In genomic region chr19:33815410-33816340, GRCh38 we compare ENCODE assay signal across 12 cellular contexts. TPM values are rescaled to one million over a fixed set of nuclear protein-coding genes. Genes with fewer than 3 reads are reported as not detected.
DNase-seq lines count a peak whose midpoint lies in the region; ATAC-seq, FAIRE-seq and TF ChIP-seq lines count a peak whose summit lies in the region.
"Had no signal": no experiment of that assay in that cellular context is flagged by ENCODE, and none has a peak within 500 bp of the region (broad histone marks: within the 10 kb centered on the region; RNA-seq: fewer than 3 reads in every experiment).

No MANE protein-coding gene starts in this region.

- H3K4me3 Mint-ChIP-seq in activated CD8-positive, alpha-beta T cell treated with anti-CD3 and anti-CD28 coated beads, Interleukin-2, amount 10 ng/mL, durations not matched to agents 7 days and 5 days, result no peak overlapping the region
- H3K4me3 Mint-ChIP-seq: effector memory CD8-positive, alpha-beta T cell had no signal

- H3K27ac ChIP-seq in HEK293 (ENCODE audit: extremely low read depth, low read depth, low read length) (no peak overlapping the region), H1 (ENCODE audit: low read depth, low read length) (no peak overlapping the region)

- H2BK5ac ChIP-seq in H1 (ENCODE audit: low read depth, low read length), result no peak overlapping the region

- TF ChIP-seq EP300 in H1 (IDR thresholded peaks at IDR 0.05; ENCODE audit: borderline replicate concordance in 1 of 2, low read depth in 2 of 2, low read length in 2 of 2), result no peak

- peak; percentile 61 for DNase-seq in RPMI7951 (ENCODE audit: low read depth)
- DNase-seq in H1 (ENCODE audit: low read depth in 1 of 2, low spot score in 2 of 2), result no peak
- peak; percentile 40 for DNase-seq in sciatic nerve (ENCODE audit: low spot score)
- no peak for DNase-seq in effector CD4-positive, alpha-beta T cell
- DNase-seq in activated CD8-positive, alpha-beta T cell treated with anti-CD3 and anti-CD28 coated beads, Interleukin-2, amount 10 ng/mL, durations not matched to agents 7 days and 5 days, result no peak
- DNase-seq in LoVo (ENCODE audit: low spot score), result no peak
- DNase-seq: Calu3; effector memory CD8-positive, alpha-beta T cell; hippocampal formation; NCI-H1105; small intestine had no signal

- no peak for FAIRE-seq in H1 (lab: Jason Lieb, UNC)
- FAIRE-seq: small intestine had no signal

- H3K79me2 ChIP-seq in H1 (ENCODE audit: control insufficient read depth in 1 of 2, insufficient read depth in 2 of 2, low read length in 2 of 2), result no peaks in the 10 kb centered on the region

- H2BK15ac ChIP-seq in H1 (ENCODE audit: low read length), result 0 out of 2 replicates have a peak overlapping the region, but pooled peaks have one; percentile 29

- H4K5ac ChIP-seq in H1 (ENCODE audit: insufficient read length, low read depth, low read length), result no peak overlapping the region

- H2BK12ac ChIP-seq in H1 (ENCODE audit: low read depth, low read length), result no peak overlapping the region

- no peak overlapping the region for H3K56ac ChIP-seq in H1 (replicated peaks; ENCODE audit: insufficient read length, low read depth, low read length)

- no peak overlapping the region for H2AFZ ChIP-seq in H1 (ENCODE audit: low read length)

- no peak overlapping the region for H3K4ac ChIP-seq in H1 (replicated peaks; ENCODE audit: insufficient read length, low read depth, low read length)

- H4K8ac ChIP-seq in H1 (ENCODE audit: extremely low read depth, insufficient read depth, low read length), result no peak overlapping the region

- no peak overlapping the region for H3K9ac ChIP-seq in H1 (replicated peaks in 1 of 4; ENCODE audit: extremely low read depth in 1 of 4, low read depth in 3 of 4, low read length in 3 of 4)

- no peak overlapping the region; the same call in 1 of the 2 replicates for H3K18ac ChIP-seq in H1 (ENCODE audit: extremely low read depth, low read length)

- H4K91ac ChIP-seq in H1 (replicated peaks; ENCODE audit: insufficient read length, low read length), result no peak overlapping the region

- TF ChIP-seq POLR2A in H1 (IDR thresholded peaks at IDR 0.05; ENCODE audit: control extremely low read depth in 1 of 2, low read depth in 2 of 2, low read length in 2 of 2), result no peak

- H2BK120ac ChIP-seq in H1 (replicated peaks; ENCODE audit: low read depth, low read length), result no peak overlapping the region

- no peak overlapping the region for H2AK5ac ChIP-seq in H1 (ENCODE audit: low read depth, low read length)

- peaks cover 9% of the 10 kb centered on the region; the same call in 1 of the 2 replicates for H3K23me2 ChIP-seq in H1 (ENCODE audit: low read depth, low read length)

- H3K4me1 ChIP-seq in HEK293 (ENCODE audit: control insufficient read depth, insufficient read depth, low read length), result peaks cover 19% of the 10 kb centered on the region
- peaks cover 0 to 7% (median 5%) of the 10 kb centered on the region in 4 experiments; a peak in 6 of 7 replicates for H3K4me1 ChIP-seq in H1 (replicated peaks in 1 of 4; ENCODE audit: control insufficient read depth in 3 of 4, insufficient read depth in 4 of 4, low read length in 3 of 4)

- 85% methylated on average over 15 of the region's 15 CpGs; no CpG with 5 or more reads in 1 of the 2 experiments for WGBS in H1 (ENCODE audit: extremely low coverage in 1 of 2, insufficient coverage in 1 of 2, insufficient read length in 1 of 2, insufficient replicate concordance in 2 of 2, low coverage in 1 of 2, low lambda C conversion rate in 2 of 2, missing lambda C conversion rate in 1 of 2), 2 experiments

- H3K9me3 ChIP-seq in HEK293 (ENCODE audit: control insufficient read depth, insufficient read depth, low read depth, low read length), result no peaks in the 10 kb centered on the region
- H3K9me3 ChIP-seq in H1 (ENCODE audit: insufficient read depth in 2 of 2, low read depth in 1 of 2, low read length in 1 of 2), result no peaks in the 10 kb centered on the region

- H4K20me1 ChIP-seq in H1 (replicated peaks in 1 of 2; ENCODE audit: control insufficient read depth in 1 of 2, insufficient read depth in 2 of 2, low read length in 2 of 2), result peaks cover 1 to 4% of the 10 kb centered on the region in 2 experiments

- H3K4me3 ChIP-seq in HEK293 (ENCODE audit: low read depth, low read length), result no peak overlapping the region
- H3K4me3 ChIP-seq in H1 (ENCODE audit: extremely low read depth in 1 of 4, insufficient read depth in 2 of 4, low read depth in 3 of 4, low read length in 4 of 4), result no peak overlapping the region; a peak in 1 of 8 replicates

- TF ChIP-seq CTCF in HEK293 (tag by site-specific recombination; IDR thresholded peaks at IDR 0.05) (no peak), H1 (IDR thresholded peaks at IDR 0.05; ENCODE audit: control extremely low read depth in 1 of 3, insufficient read depth in 1 of 3, low read depth in 1 of 3, low read length in 3 of 3) (no peak)

- no peak for ATAC-seq in sciatic nerve
- ATAC-seq in activated CD8-positive, alpha-beta T cell treated with anti-CD3 and anti-CD28 coated beads, Interleukin-2, amount 10 ng/mL, durations not matched to agents 7 days and 5 days, result no peak
- ATAC-seq: effector memory CD8-positive, alpha-beta T cell had no signal

- no peak overlapping the region for H3K23ac ChIP-seq in H1 (ENCODE audit: insufficient read length)

- H3K4me2 ChIP-seq in H1 (ENCODE audit: insufficient read depth in 1 of 2, low read depth in 2 of 2, low read length in 2 of 2), result no peak overlapping the region

- peaks cover 0 to 5% (median 2%) of the 10 kb centered on the region in 4 experiments; a peak in 3 of 7 replicates for H3K27me3 ChIP-seq in H1 (replicated peaks in 1 of 4; ENCODE audit: control insufficient read depth in 3 of 4, extremely low read depth in 1 of 4, insufficient read depth in 3 of 4, low read length in 3 of 4)

- H3K27ac Mint-ChIP-seq in activated CD8-positive, alpha-beta T cell treated with anti-CD3 and anti-CD28 coated beads, Interleukin-2, amount 10 ng/mL, durations not matched to agents 7 days and 5 days, result no peak overlapping the region
- H3K27ac Mint-ChIP-seq: effector memory CD8-positive, alpha-beta T cell had no signal

- intact Hi-C loops in sciatic nerve (cut with DNase I), result no loop called here

- no peaks in the 10 kb centered on the region for H3K36me3 Mint-ChIP-seq in activated CD8-positive, alpha-beta T cell treated with anti-CD3 and anti-CD28 coated beads, Interleukin-2, amount 10 ng/mL, durations not matched to agents 7 days and 5 days (ENCODE audit: low read depth)

- H3K9me3 Mint-ChIP-seq in activated CD8-positive, alpha-beta T cell treated with anti-CD3 and anti-CD28 coated beads, Interleukin-2, amount 10 ng/mL, durations not matched to agents 7 days and 5 days (ENCODE audit: insufficient read depth), result no peaks in the 10 kb centered on the region
- H3K9me3 Mint-ChIP-seq: effector memory CD8-positive, alpha-beta T cell had no signal

- H3K36me3 ChIP-seq in HEK293 (ENCODE audit: control insufficient read depth in 2 of 2, insufficient read depth in 1 of 2, low read length in 2 of 2), result peaks cover 18 to 35% of the 10 kb centered on the region in 2 experiments
- peaks cover 2 to 14% (median 5%) of the 10 kb centered on the region in 4 experiments; a peak in 5 of 8 replicates for H3K36me3 ChIP-seq in H1 (ENCODE audit: control insufficient read depth in 2 of 4, insufficient read depth in 4 of 4, low read length in 3 of 4)

- H2BK20ac ChIP-seq in H1 (ENCODE audit: low read length), result no peak overlapping the region

- CTCF ChIA-PET in HEK293 (lab: Yijun Ruan, JAX), result interaction anchor here (0.6 to 1.6 kb wide), 7 partner anchors 11 to 356 kb away, joined by 3 to 9 read pairs (median 3); no protein-coding TSS in a partner anchor
- CTCF ChIA-PET in H1 (lab: Charles Lee; ENCODE audit: partially characterized antibody), result interaction anchor here (0.7 to 1.5 kb wide), 2 partner anchors 38 to 89 kb away, joined by 3 to 4 read pairs; no protein-coding TSS in a partner anchor
- CTCF ChIA-PET in activated CD8-positive, alpha-beta T cell treated with anti-CD3 and anti-CD28 coated beads, Interleukin-2, amount 10 ng/mL, durations not matched to agents 7 days and 5 days (lab: Charles Lee), result interaction anchor here (1.0 kb wide), 1 partner anchor 38 kb away, joined by 4 read pairs; no protein-coding TSS in a partner anchor

- H3K79me1 ChIP-seq in H1 (ENCODE audit: low read depth, low read length), result no peaks in the 10 kb centered on the region; the same call in 1 of the 2 replicates

- POLR2A ChIA-PET in HEK293 (lab: Yijun Ruan, JAX) (interaction anchor here (0.6 to 1.4 kb wide), 2 partner anchors 19 to 244 kb away, joined by 4 read pairs; partner anchors contain the start of gene KCTD15), H1 (lab: Charles Lee; ENCODE audit: partially characterized antibody) (interaction anchor here (0.6 to 1.7 kb wide), 3 partner anchors 14 to 116 kb away, joined by 3 read pairs; no protein-coding TSS in a partner anchor)
- POLR2A ChIA-PET in activated CD8-positive, alpha-beta T cell treated with anti-CD3 and anti-CD28 coated beads, Interleukin-2, amount 10 ng/mL, durations not matched to agents 7 days and 5 days (lab: Charles Lee), result no interaction called here

- no peak overlapping the region for H3K14ac ChIP-seq in H1 (ENCODE audit: insufficient read length)

- TF ChIP-seq RAD21 in H1 (IDR thresholded peaks at IDR 0.05 in 1 of 2, conservative IDR thresholded peaks at IDR 0.05 in 1 of 2; ENCODE audit: low read depth in 2 of 2, low read length in 2 of 2), result no peak

- peaks cover 7% of the 10 kb centered on the region for H3K27me3 Mint-ChIP-seq in activated CD8-positive, alpha-beta T cell treated with anti-CD3 and anti-CD28 coated beads, Interleukin-2, amount 10 ng/mL, durations not matched to agents 7 days and 5 days (ENCODE audit: low read depth)

- H3K4me1 Mint-ChIP-seq in activated CD8-positive, alpha-beta T cell treated with anti-CD3 and anti-CD28 coated beads, Interleukin-2, amount 10 ng/mL, durations not matched to agents 7 days and 5 days (ENCODE audit: low read depth), result peaks cover 15% of the 10 kb centered on the region

TF ChIP-seq in HEK293, 187 proteins besides CTCF, POLR2A, EP300 and RAD21 (continues in another document):
- no peak for TF ChIP-seq ZNF596 (tag by site-specific recombination; IDR thresholded peaks at IDR 0.05)

TF ChIP-seq in H1, 55 proteins besides CTCF, POLR2A, EP300 and RAD21 (continues in another document):
- TF ChIP-seq ZNF274 (IDR thresholded peaks at IDR 0.05; ENCODE audit: borderline replicate concordance, extremely low read depth, low read length), result no peak

RNA-seq across cellular contexts. Expression of gene KCTD15, which starts 19.0 kb away (rescaled TPM):
- 62.4 and 95.0 TPM in 2 replicates for total RNA-seq in RPMI7951 (2014; rRNA removed; shearing (Covaris generic))
- 25.1 and 25.5 TPM in 2 replicates for total RNA-seq in H1 (2021; fragmentation: NEBNext Ultra II Directional; extraction: Animal tissue kit (Norgen Biotek cat#: 25700))
- 27.0 and 51.8 TPM in 2 replicates for polyA plus RNA-seq in H1 (2011; rRNA removed)
- polyA plus RNA-seq in H1 (2011; cell fraction: cytosol; rRNA removed), result 48.8 TPM
- 79.7 TPM for polyA plus RNA-seq in H1 (2011; cell fraction: nucleus; rRNA removed)
- 15.0 to 22.9 TPM (median 20.8 TPM) in 4 replicates for polyA plus RNA-seq in H1 (2012, experiment 1 of 2)
- polyA plus RNA-seq in H1 (2012, experiment 2 of 2), result 16.1 TPM
- 13.7 TPM for polyA plus RNA-seq in H1 (2013, experiment 1 of 2)
- polyA plus RNA-seq in H1 (2013, experiment 2 of 2), result 12.4 TPM
- 20.1 and 20.2 TPM in 2 replicates for polyA minus RNA-seq in H1 (2011; rRNA and poly(A)+ RNA removed)
- polyA minus RNA-seq in H1 (2011; cell fraction: cytosol; rRNA and poly(A)+ RNA removed), result 14.8 TPM
- polyA minus RNA-seq in H1 (2011; cell fraction: nucleus; rRNA and poly(A)+ RNA removed), result 15.7 TPM
- 20.4 TPM for total RNA-seq in sciatic nerve
- under 1 TPM; 0.42 TPM for total RNA-seq in activated CD8-positive, alpha-beta T cell treated with anti-CD3 and anti-CD28 coated beads, Interleukin-2, amount 10 ng/mL, durations not matched to agents 7 days and 5 days

Comparison
In these comparisons a context has a peak if more than half of its experiments do, and no peak if none do; other contexts are left out.
1. DNase-seq: peak in RPMI7951 (single experiment) and sciatic nerve (single experiment); none in H1 (0 of 2), effector CD4-positive, alpha-beta T cell (single experiment), activated CD8-positive, alpha-beta T cell treated with anti-CD3 and anti-CD28 coated beads, Interleukin-2, amount 10 ng/mL, durations not matched to agents 7 days and 5 days (single experiment) and LoVo (single experiment).
2. RNA of gene KCTD15, which starts 19.0 kb away (total RNA-seq): 62.4 to 95.0 TPM in RPMI7951, 25.1 to 25.5 TPM in H1 and 20.4 TPM in sciatic nerve (single experiment); 0.42 TPM in activated CD8-positive, alpha-beta T cell treated with anti-CD3 and anti-CD28 coated beads, Interleukin-2, amount 10 ng/mL, durations not matched to agents 7 days and 5 days; every median in the first group is over 10 times any median in the second.